In the genomic region with DNA sequence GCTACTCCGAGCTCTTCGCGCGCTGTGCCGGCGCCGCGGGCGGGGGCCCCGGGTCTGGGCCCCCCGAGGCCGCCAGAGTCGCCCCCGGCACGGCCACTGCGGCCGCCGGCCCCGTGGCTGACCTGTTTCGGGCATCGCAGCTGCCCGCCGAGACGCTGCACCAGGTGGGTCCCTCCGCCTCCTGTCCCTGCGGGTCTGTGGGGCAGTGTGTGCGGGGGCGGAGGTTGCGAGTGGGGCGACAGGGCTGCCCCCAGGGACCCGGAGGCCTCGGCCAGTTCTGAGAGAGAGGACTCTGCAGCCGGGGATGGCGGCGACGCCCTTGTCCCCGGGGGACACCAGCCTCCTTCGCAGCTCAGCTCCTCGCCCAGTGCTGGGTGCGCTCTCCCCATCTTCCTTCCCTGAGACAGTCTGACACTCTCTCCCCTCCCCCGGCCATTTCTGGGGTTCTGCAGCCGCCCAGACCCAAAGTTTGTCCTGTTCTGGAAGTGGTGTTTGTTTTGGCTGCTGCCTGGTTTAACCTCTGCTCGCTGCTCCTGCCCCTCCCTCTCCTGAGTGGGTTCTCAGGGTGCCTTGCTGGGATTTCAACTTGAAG, we compare ENCODE assay signal across 8 cellular contexts. TPM values are rescaled to one million over a fixed set of nuclear protein-coding genes. Genes with fewer than 3 reads are reported as not detected.
DNase-seq lines count a peak whose midpoint lies in the region; ATAC-seq, FAIRE-seq and TF ChIP-seq lines count a peak whose summit lies in the region.

No MANE protein-coding gene starts in this region.

- H3K4me3 ChIP-seq in heart left ventricle (peak overlapping the region; percentile 42 to 75 (median 60)), retinal pigment epithelial cell (ENCODE audit: low read length) (peak overlapping the region; percentile 56)

- TF ChIP-seq POLR2A in heart left ventricle (IDR thresholded peaks at IDR 0.05) = no peak

- DNase-seq in AG20443 (ENCODE audit: low spot score) (peak; percentile 6), heart left ventricle (peak in 4 of 5 donors; percentile 4 to 54 (median 23)), retinal pigment epithelial cell (ENCODE audit: low read depth) (no peak), OCI-M1 (lab: John Stamatoyannopoulos, UW) (no peak), RCC 7860 (ENCODE audit: low spot score) (no peak)
- DNase-seq in activated effector memory CD4-positive, alpha-beta T cell treated with Interleukin-2 at 50 U/mL for 16 hours = peak; percentile 0

- ATAC-seq in GM19452 (IDR thresholded peaks at IDR 0.05; ENCODE audit: unreplicated experiment) (peak; percentile 15), HG03565 (IDR thresholded peaks at IDR 0.05; ENCODE audit: unreplicated experiment) (peak; percentile 28), heart left ventricle (peak in 3 of 4 donors; percentile 14 to 44 (median 17))

- peaks cover 0 to 9% (median 0%) of the 10 kb centered on the region in 12 donors for H3K9me3 ChIP-seq in heart left ventricle

- peak overlapping the region in 1 of 12 donors; percentile 17 for H3K27ac ChIP-seq in heart left ventricle

- peaks cover 0 to 10% (median 0%) of the 10 kb centered on the region in 9 donors for H3K27me3 ChIP-seq in heart left ventricle

- H3K36me3 ChIP-seq in heart left ventricle = no peaks in the 10 kb centered on the region

- peaks cover 0 to 6% (median 0%) of the 10 kb centered on the region in 12 donors for H3K4me1 ChIP-seq in heart left ventricle

- intact Hi-C loops in heart left ventricle (cut with DNase I) = loop anchor here in 1 of 10 donors (10.0 kb wide), 1 partner anchor 52 kb away; no protein-coding TSS in a partner anchor

- no peak for FAIRE-seq in RCC 7860 (lab: Jason Lieb, UNC)

- TF ChIP-seq CTCF in heart left ventricle (IDR thresholded peaks at IDR 0.05) = no peak
- no peak for TF ChIP-seq CTCF in retinal pigment epithelial cell (conservative IDR thresholded peaks at IDR 0.05; ENCODE audit: low read depth, low read length)

- 0 to 60% (median 14%) methylated on average over 13 to 43 of the region's 43 CpGs for WGBS in heart left ventricle, 4 donors

RNA-seq across cellular contexts. Expression of a gene that starts 0.6 kb away (rescaled TPM):
- 10 to 100 TPM in 1 of 9 donors, 1 to 10 TPM in 8; 3.3 to 11.9 (median 6.9) TPM for total RNA-seq in heart left ventricle
- polyA plus RNA-seq in heart left ventricle = 1 to 10 TPM in 1 of 2 donors, under 1 TPM in 1; 0.89 to 2.2 TPM

Comparison
In these comparisons a context has a peak if more than half of its experiments do, and no peak if none do; other contexts are left out.
1. DNase-seq: peak in AG20443 (single experiment), activated effector memory CD4-positive, alpha-beta T cell treated with Interleukin-2 at 50 U/mL for 16 hours (single experiment) and heart left ventricle (4 of 5); none in retinal pigment epithelial cell (single experiment), OCI-M1 (single experiment) and RCC 7860 (single experiment).
2. Peak in every context shown above with its lines, with median percentiles within 50 percentile points of each other: ATAC-seq.